In the genomic region with DNA sequence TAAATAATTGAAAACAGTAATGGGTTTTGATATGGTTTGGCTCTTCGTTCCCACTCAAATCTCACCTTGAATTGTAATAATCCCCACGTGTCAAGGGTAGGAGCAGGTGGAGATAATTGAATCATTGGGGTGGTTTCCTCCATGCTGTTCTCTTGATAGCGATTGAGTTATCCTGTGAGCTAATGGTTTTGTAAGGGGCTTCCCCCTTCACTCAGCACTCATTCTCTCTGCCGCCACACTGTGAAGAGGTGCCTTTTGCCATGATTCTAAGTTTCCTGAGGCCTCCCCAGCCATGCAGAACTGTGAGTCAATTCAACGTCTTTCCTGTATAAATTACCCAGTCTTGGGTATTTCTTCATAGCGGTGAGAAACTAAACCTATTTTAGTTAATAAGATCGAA, we compare ENCODE assay signal across 26 cellular contexts.
"Had no signal": no experiment of that assay in that cellular context is flagged by ENCODE, and none has a peak within 500 bp of the region (broad histone marks: within the 10 kb centered on the region; RNA-seq: fewer than 3 reads in every experiment).

No MANE protein-coding gene starts in this region.

- H3K4me1 Mint-ChIP-seq: activated CD4-positive, alpha-beta T cell treated with anti-CD3 and anti-CD28 coated beads for 36 hours; activated CD4-positive, alpha-beta T cell treated with anti-CD3 and anti-CD28 coated beads, Interleukin-2, amount 10 ng/mL, durations not matched to agents 7 days and 5 days; activated naive CD8-positive, alpha-beta T cell treated with anti-CD3 and anti-CD28 coated beads for 36 hours had no signal

- ATAC-seq: activated CD4-positive, alpha-beta T cell treated with anti-CD3 and anti-CD28 coated beads for 36 hours; activated CD4-positive, CD25-positive, alpha-beta regulatory T cell treated with anti-CD3 and anti-CD28 coated beads, Interleukin-2, amount 50 U/mL, for 24 hours had no signal

- H3K36me3 Mint-ChIP-seq: activated naive CD8-positive, alpha-beta T cell treated with anti-CD3 and anti-CD28 coated beads for 36 hours had no signal

- H3K27me3 Mint-ChIP-seq: activated CD4-positive, alpha-beta T cell treated with anti-CD3 and anti-CD28 coated beads for 36 hours; activated CD4-positive, alpha-beta T cell treated with anti-CD3 and anti-CD28 coated beads, Interleukin-2, amount 10 ng/mL, durations not matched to agents 7 days and 5 days; activated naive CD8-positive, alpha-beta T cell treated with anti-CD3 and anti-CD28 coated beads for 36 hours had no signal

- H3K4me3 Mint-ChIP-seq: activated CD4-positive, alpha-beta T cell treated with anti-CD3 and anti-CD28 coated beads for 36 hours; activated CD4-positive, alpha-beta T cell treated with anti-CD3 and anti-CD28 coated beads, Interleukin-2, amount 10 ng/mL, durations not matched to agents 7 days and 5 days; activated naive CD8-positive, alpha-beta T cell treated with anti-CD3 and anti-CD28 coated beads for 36 hours; T-helper 1 cell treated with Interleukin-12 subunit alpha and Interleukin-12 subunit beta and Interleukin-4 antibody, amounts not matched to agents 30 μg/mL and 1 μg/mL, for 36 hours; T-helper 2 cell treated with Interferon-gamma antibody and Interleukin-4, amounts not matched to agents 5 μg/mL and 100 μg/mL, for 36 hours had no signal

- H3K9me3 Mint-ChIP-seq: activated CD4-positive, alpha-beta T cell treated with anti-CD3 and anti-CD28 coated beads, Interleukin-2, amount 10 ng/mL, durations not matched to agents 7 days and 5 days; activated naive CD8-positive, alpha-beta T cell treated with anti-CD3 and anti-CD28 coated beads for 36 hours; T-helper 2 cell treated with Interferon-gamma antibody and Interleukin-4, amounts not matched to agents 5 μg/mL and 100 μg/mL, for 36 hours had no signal

- H3K27ac Mint-ChIP-seq: activated CD4-positive, alpha-beta T cell treated with anti-CD3 and anti-CD28 coated beads for 36 hours; activated CD4-positive, alpha-beta T cell treated with anti-CD3 and anti-CD28 coated beads, Interleukin-2, amount 10 ng/mL, durations not matched to agents 7 days and 5 days; activated naive CD8-positive, alpha-beta T cell treated with anti-CD3 and anti-CD28 coated beads for 36 hours; T-helper 1 cell treated with Interleukin-12 subunit alpha and Interleukin-12 subunit beta and Interleukin-4 antibody, amounts not matched to agents 30 μg/mL and 1 μg/mL, for 36 hours; T-helper 2 cell treated with Interferon-gamma antibody and Interleukin-4, amounts not matched to agents 5 μg/mL and 100 μg/mL, for 36 hours had no signal

- H3K4me3 ChIP-seq: MG63 had no signal

- DNase-seq: activated CD4-positive, alpha-beta T cell treated with anti-CD3 and anti-CD28 coated beads for 36 hours; activated CD4-positive, alpha-beta T cell treated with anti-CD3 and anti-CD28 coated beads, Interleukin-2, amount 10 ng/mL, durations not matched to agents 7 days and 5 days; activated CD4-positive, alpha-beta T cell treated with anti-CD3 and anti-CD28 coated beads, Interleukin-2, amount 50 U/mL, for 48 hours; activated CD8-positive, alpha-beta memory T cell treated with anti-CD3 and anti-CD28 coated beads, Interleukin-2, amount 50 U/mL, for 4 hours; activated effector memory CD4-positive, alpha-beta T cell treated with anti-CD3 and anti-CD28 coated beads, Interleukin-2, amount 50 U/mL, for 16 hours; activated naive CD4-positive, alpha-beta T cell; activated naive CD4-positive, alpha-beta T cell treated with anti-CD3 and anti-CD28 coated beads, Interleukin-2, amount 50 U/mL, for 16 hours; activated naive CD8-positive, alpha-beta T cell treated with anti-CD3 and anti-CD28 coated beads for 36 hours; activated T-cell treated with anti-CD3 and anti-CD28 coated beads, Interleukin-2, amount 50 U/mL, for 48 hours; amniotic stem cell; aorta; brain microvascular endothelial cell; central memory CD4-positive, alpha-beta T cell; Kasumi-1; MG63; NCI-H1092; NCI-H1436 treated with DMSO at 0.1 percent for 48 hours; NCI-H1694 treated with DMSO at 0.1 percent for 48 hours; NCI-H2029; NCI-H345; NCI-H524 treated with DMSO at 0.1 percent for 48 hours; OCI-M1; Right ventricle myocardium superior had no signal
